In genomic region chr3:14822875-14823807, GRCh38 we compare ENCODE assay signal across 1 cellular context.
TF ChIP-seq lines count a peak whose summit lies in the region.

No MANE protein-coding gene starts in this region.

TF ChIP-seq in HEK293, 187 proteins besides CTCF, POLR2A, EP300 and RAD21 (continued from another document):
- peak; percentile 83 for TF ChIP-seq PRDM10 (tag by site-specific recombination; IDR thresholded peaks at IDR 0.05)
